14 cellular contexts compared by ENCODE assay signal in genomic region chr2:10457846-10458563, GRCh38. TPM values are rescaled to one million over a fixed set of nuclear protein-coding genes. Genes with fewer than 3 reads are reported as not detected.
DNase-seq lines count a peak whose midpoint lies in the region; ATAC-seq and TF ChIP-seq lines count a peak whose summit lies in the region.
"Had no signal": no experiment of that assay in that cellular context is flagged by ENCODE, and none has a peak within 500 bp of the region (broad histone marks: within the 10 kb centered on the region; RNA-seq: fewer than 3 reads in every experiment).

No MANE protein-coding gene starts in this region.

- peaks cover 6 to 19% (median 14%) of the 10 kb centered on the region in 3 donors for H3K27me3 Mint-ChIP-seq in CD14-positive monocyte (ENCODE audit: low read depth in 3 of 3)
- H3K27me3 Mint-ChIP-seq in activated T-cell treated with anti-CD3 and anti-CD28 coated beads, Interleukin-2, amount 50 U/mL, for 72 hours (ENCODE audit: low read depth) = no peaks in the 10 kb centered on the region

- H3K79me2 ChIP-seq in PC-3 (ENCODE audit: low read length) (no peaks in the 10 kb centered on the region), parathyroid adenoma (no peaks in the 10 kb centered on the region)

- no peaks in the 10 kb centered on the region for H3K9me2 ChIP-seq in PC-3 (replicated peaks; ENCODE audit: low read length)

- no peak for TF ChIP-seq EP300 in esophagus muscularis mucosa (IDR thresholded peaks at IDR 0.05)

- no peak overlapping the region for H3K27ac Mint-ChIP-seq in CD14-positive monocyte
- H3K27ac Mint-ChIP-seq in activated T-cell treated with anti-CD3 and anti-CD28 coated beads, Interleukin-2, amount 50 U/mL, for 72 hours = no peak overlapping the region
- H3K27ac Mint-ChIP-seq: activated naive CD8-positive, alpha-beta T cell; dendritic cell treated with granulocyte-macrophage colony-stimulating factor and Interleukin-4, amounts not matched to agents 40 ng/mL and 50 ng/mL, for 4 days; stimulated activated naive CD8-positive, alpha-beta T cell treated with anti-CD3 and anti-CD28 coated beads, Interleukin-15, Interleukin-2, amounts not matched to agents 100 ng/mL and 50 ng/mL, for 24 hours had no signal

- H3K36me3 Mint-ChIP-seq in CD14-positive monocyte = no peaks in the 10 kb centered on the region
- no peaks in the 10 kb centered on the region for H3K36me3 Mint-ChIP-seq in activated T-cell treated with anti-CD3 and anti-CD28 coated beads, Interleukin-2, amount 50 U/mL, for 72 hours (ENCODE audit: insufficient read depth in 2 of 2)
- H3K36me3 Mint-ChIP-seq: activated naive CD8-positive, alpha-beta T cell; CD4-positive, alpha-beta memory T cell had no signal

- H3K27me3 ChIP-seq in PC-3 (ENCODE audit: low read length) (no peaks in the 10 kb centered on the region), esophagus muscularis mucosa (no peaks in the 10 kb centered on the region), parathyroid adenoma (ENCODE audit: control insufficient read depth, insufficient read depth, low read length) (no peaks in the 10 kb centered on the region)
- H3K27me3 ChIP-seq: gastrocnemius medialis had no signal

- WGBS in esophagus muscularis mucosa = 45% methylated on average over 11 of the region's 11 CpGs

- H3K4me1 Mint-ChIP-seq in CD14-positive monocyte = no peaks in the 10 kb centered on the region
- H3K4me1 Mint-ChIP-seq in activated T-cell treated with anti-CD3 and anti-CD28 coated beads, Interleukin-2, amount 50 U/mL, for 72 hours (ENCODE audit: low read depth) = no peaks in the 10 kb centered on the region

- peak overlapping the region; percentile 64 for H3K27ac ChIP-seq in PC-3 (ENCODE audit: low read length)
- H3K27ac ChIP-seq in esophagus muscularis mucosa (replicated peaks in 1 of 4) = peak overlapping the region in 3 of 4 donors; percentile 1 to 58 (median 12)
- peak overlapping the region; percentile 73 for H3K27ac ChIP-seq in parathyroid adenoma

- intact Hi-C loops in CD14-positive monocyte (cut with micrococcal nuclease) = no loop called here
- intact Hi-C loops in PC-3 (cut with micrococcal nuclease) = no loop called here
- intact Hi-C loops in esophagus muscularis mucosa (cut with DNase I) = no loop called here

- POLR2A ChIA-PET in PC-3 (lab: Charles Lee; ENCODE audit: unreplicated experiment) = no interaction called here

- no peak for TF ChIP-seq POLR2A in esophagus muscularis mucosa (IDR thresholded peaks at IDR 0.05; ENCODE audit: low read depth)

- H4K20me1 ChIP-seq in PC-3 (ENCODE audit: low read length) = no peaks in the 10 kb centered on the region

- H3K4me3 Mint-ChIP-seq in CD14-positive monocyte = no peak overlapping the region
- no peak overlapping the region for H3K4me3 Mint-ChIP-seq in activated T-cell treated with anti-CD3 and anti-CD28 coated beads, Interleukin-2, amount 50 U/mL, for 72 hours
- H3K4me3 Mint-ChIP-seq: activated naive CD8-positive, alpha-beta T cell; CD4-positive, alpha-beta memory T cell; dendritic cell treated with granulocyte-macrophage colony-stimulating factor and Interleukin-4, amounts not matched to agents 40 ng/mL and 50 ng/mL, for 4 days; stimulated activated naive CD8-positive, alpha-beta T cell treated with anti-CD3 and anti-CD28 coated beads, Interleukin-15, Interleukin-2, amounts not matched to agents 100 ng/mL and 50 ng/mL, for 24 hours had no signal

- H3K4me1 ChIP-seq in PC-3 (ENCODE audit: insufficient read depth, low read length) (peaks cover 23% of the 10 kb centered on the region), esophagus muscularis mucosa (peaks cover 14 to 33% (median 32%) of the 10 kb centered on the region in 4 donors), parathyroid adenoma (peaks cover 54% of the 10 kb centered on the region)

- H3K9me3 Mint-ChIP-seq in CD14-positive monocyte = no peaks in the 10 kb centered on the region
- no peaks in the 10 kb centered on the region for H3K9me3 Mint-ChIP-seq in activated T-cell treated with anti-CD3 and anti-CD28 coated beads, Interleukin-2, amount 50 U/mL, for 72 hours
- H3K9me3 Mint-ChIP-seq: CD4-positive, alpha-beta memory T cell; dendritic cell treated with granulocyte-macrophage colony-stimulating factor and Interleukin-4, amounts not matched to agents 40 ng/mL and 50 ng/mL, for 4 days; stimulated activated naive CD8-positive, alpha-beta T cell treated with anti-CD3 and anti-CD28 coated beads, Interleukin-15, Interleukin-2, amounts not matched to agents 100 ng/mL and 50 ng/mL, for 24 hours had no signal

- peak; percentile 41 for ATAC-seq in PC-3
- ATAC-seq in activated T-cell treated with anti-CD3 and anti-CD28 coated beads, Interleukin-2, amount 50 U/mL, for 72 hours (replicated peaks in 1 of 2) = no peak

- H3F3A ChIP-seq in PC-3 (ENCODE audit: low read length, unreplicated experiment) = no peaks in the 10 kb centered on the region

- H3K9ac ChIP-seq in PC-3 (ENCODE audit: low read length) = peak overlapping the region; percentile 20; the same call in 1 of the 2 replicates
- H3K9ac ChIP-seq in parathyroid adenoma = no peak overlapping the region

- H3K9me3 ChIP-seq in PC-3 (ENCODE audit: low read length) = no peaks in the 10 kb centered on the region
- H3K9me3 ChIP-seq in esophagus muscularis mucosa = no peaks in the 10 kb centered on the region
- no peaks in the 10 kb centered on the region for H3K9me3 ChIP-seq in parathyroid adenoma (ENCODE audit: control insufficient read depth, low read length)
- H3K9me3 ChIP-seq: gastrocnemius medialis had no signal

- DNase-seq in CD14-positive monocyte (ENCODE audit: low spot score) = peak; percentile 5
- DNase-seq in PC-3 = peak; percentile 83
- no peak for DNase-seq in esophagus muscularis mucosa (ENCODE audit: extremely low spot score)
- no peak for DNase-seq in SW480 (ENCODE audit: low spot score)
- DNase-seq in NCI-H82 treated with DMSO at 0.1 percent for 48 hours (lab: John Stamatoyannopoulos, UW; ENCODE audit: unreplicated experiment) = no peak
- no peak for DNase-seq in activated effector memory CD4-positive, alpha-beta T cell treated with Interleukin-2 at 50 U/mL for 16 hours
- no peak for DNase-seq in activated T-cell treated with anti-CD3 and anti-CD28 coated beads, Interleukin-2, amount 50 U/mL, for 72 hours
- DNase-seq: CD4-positive, alpha-beta memory T cell; gastrocnemius medialis; retina had no signal

- no peak overlapping the region for H2AFZ ChIP-seq in PC-3 (ENCODE audit: low read length)
- peak overlapping the region; percentile 45 for H2AFZ ChIP-seq in parathyroid adenoma

- TSS peak; percentile 26 for BruUV-seq in PC-3 (replicated peaks; lab: Mats Ljungman, UMichigan)

- no peaks in the 10 kb centered on the region for H3K36me3 ChIP-seq in PC-3 (ENCODE audit: low read depth, low read length)
- H3K36me3 ChIP-seq in esophagus muscularis mucosa = no peaks in the 10 kb centered on the region
- H3K36me3 ChIP-seq in parathyroid adenoma (ENCODE audit: control insufficient read depth, insufficient read depth, low read length) = no peaks in the 10 kb centered on the region
- H3K36me3 ChIP-seq: gastrocnemius medialis had no signal

- H3K4me3 ChIP-seq in PC-3 (ENCODE audit: low read length) = no peak overlapping the region
- H3K4me3 ChIP-seq in esophagus muscularis mucosa = no peak overlapping the region
- H3K4me3 ChIP-seq in parathyroid adenoma (ENCODE audit: low read depth, low read length) = no peak overlapping the region
- H3K4me3 ChIP-seq: gastrocnemius medialis had no signal

- CTCF ChIA-PET in PC-3 (lab: Charles Lee) = no interaction called here

- H3K4me2 ChIP-seq in PC-3 (ENCODE audit: low read length) = peak overlapping the region; percentile 40
- H3K4me2 ChIP-seq in parathyroid adenoma (ENCODE audit: low read length) = peak overlapping the region; percentile 25

- TF ChIP-seq CTCF in CD14-positive monocyte (IDR thresholded peaks at IDR 0.05) (no peak), PC-3 (conservative IDR thresholded peaks at IDR 0.05; ENCODE audit: low read depth, low read length) (no peak), esophagus muscularis mucosa (IDR thresholded peaks at IDR 0.05) (no peak), parathyroid adenoma (IDR thresholded peaks at IDR 0.05) (no peak)

RNA-seq across cellular contexts. Expression of gene ODC1, which starts 9.9 kb away (rescaled TPM):
- polyA plus RNA-seq in CD14-positive monocyte = 10 to 100 TPM; 22.7 to 23.6 TPM
- total RNA-seq in PC-3 (2014; rRNA removed) = 712 and 714 TPM in 2 replicates
- 100 to 1,000 TPM; 105 to 142 (median 121) TPM for total RNA-seq in esophagus muscularis mucosa
- 10 to 100 TPM; 72.0 to 73.5 TPM for total RNA-seq in activated T-cell treated with anti-CD3 and anti-CD28 coated beads, Interleukin-2, amount 50 U/mL, for 72 hours

Comparison
In these comparisons a context has a peak if more than half of its experiments do, and no peak if none do; other contexts are left out.
1. DNase-seq: peak in CD14-positive monocyte (single experiment) and PC-3 (single experiment); none in esophagus muscularis mucosa (single experiment), SW480 (single experiment), NCI-H82 treated with DMSO at 0.1 percent for 48 hours (single experiment), activated effector memory CD4-positive, alpha-beta T cell treated with Interleukin-2 at 50 U/mL for 16 hours (single experiment) and activated T-cell treated with anti-CD3 and anti-CD28 coated beads, Interleukin-2, amount 50 U/mL, for 72 hours (0 of 2).
2. H3K27ac ChIP-seq: peak in every context shown above with its lines; median percentile 73 in parathyroid adenoma; 64 in PC-3; 12 in esophagus muscularis mucosa.